Comparison of ENCODE assay signal across 10 cellular contexts in genomic region chr1:89941110-89941770, GRCh38. TPM values are rescaled to one million over a fixed set of nuclear protein-coding genes. Genes with fewer than 3 reads are reported as not detected.
DNase-seq lines count a peak whose midpoint lies in the region; ATAC-seq and TF ChIP-seq lines count a peak whose summit lies in the region.
"Had no signal": no experiment of that assay in that cellular context is flagged by ENCODE, and none has a peak within 500 bp of the region (broad histone marks: within the 10 kb centered on the region; RNA-seq: fewer than 3 reads in every experiment).

No MANE protein-coding gene starts in this region.

- H3K27me3 Mint-ChIP-seq in activated T-cell treated with anti-CD3 and anti-CD28 coated beads, Interleukin-2, amount 50 U/mL, for 72 hours (ENCODE audit: low read depth), result no peaks in the 10 kb centered on the region
- H3K27me3 Mint-ChIP-seq in activated naive CD8-positive, alpha-beta T cell treated with anti-CD3 and anti-CD28 coated beads, Interleukin-2, amount 10 ng/mL, durations not matched to agents 7 days and 5 days, result no peaks in the 10 kb centered on the region
- no peaks in the 10 kb centered on the region for H3K27me3 Mint-ChIP-seq in mesothelial cell of epicardium (ENCODE audit: low read depth)

- no peaks in the 10 kb centered on the region for H3K27me3 ChIP-seq in aorta (ENCODE audit: control insufficient read depth in 1 of 2, insufficient read depth in 2 of 2, low read length in 1 of 2)

- no peak for DNase-seq in activated T-cell treated with anti-CD3 and anti-CD28 coated beads, Interleukin-2, amount 50 U/mL, for 72 hours
- DNase-seq in activated T-cell treated with anti-CD3 and anti-CD28 coated beads for 4 hours (no peak), Kasumi-1 (lab: John Stamatoyannopoulos, UW) (peak; percentile 17 to 20), aorta (no peak), head of caudate nucleus (no peak), KG1 (lab: John Stamatoyannopoulos, UW) (no peak), mesothelial cell of epicardium (ENCODE audit: low spot score in 2 of 2, unreplicated experiment in 2 of 2) (no peak)
- DNase-seq in activated naive CD8-positive, alpha-beta T cell treated with anti-CD3 and anti-CD28 coated beads, Interleukin-2, amount 10 ng/mL, durations not matched to agents 7 days and 5 days, result no peak
- DNase-seq: GOT3, left cardiac atrium had no signal

- H3K4me1 Mint-ChIP-seq in activated T-cell treated with anti-CD3 and anti-CD28 coated beads, Interleukin-2, amount 50 U/mL, for 72 hours (ENCODE audit: low read depth), result peaks cover 4% of the 10 kb centered on the region
- H3K4me1 Mint-ChIP-seq in activated naive CD8-positive, alpha-beta T cell treated with anti-CD3 and anti-CD28 coated beads, Interleukin-2, amount 10 ng/mL, durations not matched to agents 7 days and 5 days, result no peaks in the 10 kb centered on the region
- peaks cover 17% of the 10 kb centered on the region for H3K4me1 Mint-ChIP-seq in mesothelial cell of epicardium

- no peak overlapping the region for H3K27ac ChIP-seq in aorta (ENCODE audit: low read depth in 1 of 2, low read length in 2 of 2)

- POLR2A ChIA-PET in activated naive CD8-positive, alpha-beta T cell treated with anti-CD3 and anti-CD28 coated beads, Interleukin-2, amount 10 ng/mL, durations not matched to agents 7 days and 5 days (lab: Charles Lee), result interaction anchor here (0.5 kb wide), 1 partner anchor 957 kb away, joined by 4 read pairs; no protein-coding TSS in a partner anchor

- H3K9me3 ChIP-seq in aorta (ENCODE audit: control insufficient read depth, low read length), result no peaks in the 10 kb centered on the region

- H3K4me3 Mint-ChIP-seq in activated T-cell treated with anti-CD3 and anti-CD28 coated beads, Interleukin-2, amount 50 U/mL, for 72 hours, result no peak overlapping the region
- no peak overlapping the region for H3K4me3 Mint-ChIP-seq in activated naive CD8-positive, alpha-beta T cell treated with anti-CD3 and anti-CD28 coated beads, Interleukin-2, amount 10 ng/mL, durations not matched to agents 7 days and 5 days
- no peak overlapping the region for H3K4me3 Mint-ChIP-seq in mesothelial cell of epicardium

- intact Hi-C loops in aorta (cut with DNase I) (no loop called here), head of caudate nucleus (cut with DNase I) (no loop called here)

- H3K4me3 ChIP-seq in aorta (ENCODE audit: low read length in 2 of 2), result no peak overlapping the region

- no peaks in the 10 kb centered on the region for H3K36me3 ChIP-seq in aorta (ENCODE audit: control insufficient read depth in 1 of 2, insufficient read depth in 2 of 2, low read length in 1 of 2)

- no peak for TF ChIP-seq CTCF in mesothelial cell of epicardium (IDR thresholded peaks at IDR 0.05; ENCODE audit: unreplicated experiment)

- 92 to 94% methylated on average over 6 of the region's 6 CpGs for WGBS in aorta, 2 donors

- peak; percentile 26 to 34 for ATAC-seq in activated T-cell treated with anti-CD3 and anti-CD28 coated beads, Interleukin-2, amount 50 U/mL, for 72 hours (replicated peaks in 1 of 2)
- peak; percentile 36 for ATAC-seq in activated naive CD8-positive, alpha-beta T cell treated with anti-CD3 and anti-CD28 coated beads, Interleukin-2, amount 10 ng/mL, durations not matched to agents 7 days and 5 days (ENCODE audit: low read depth)
- ATAC-seq in aorta (ENCODE audit: low FRiP score), result peak; percentile 19
- ATAC-seq: left cardiac atrium had no signal

- no peaks in the 10 kb centered on the region for H3K9me3 Mint-ChIP-seq in activated T-cell treated with anti-CD3 and anti-CD28 coated beads, Interleukin-2, amount 50 U/mL, for 72 hours
- no peaks in the 10 kb centered on the region for H3K9me3 Mint-ChIP-seq in activated naive CD8-positive, alpha-beta T cell treated with anti-CD3 and anti-CD28 coated beads, Interleukin-2, amount 10 ng/mL, durations not matched to agents 7 days and 5 days
- H3K9me3 Mint-ChIP-seq in mesothelial cell of epicardium, result no peaks in the 10 kb centered on the region

- H3K36me3 Mint-ChIP-seq in activated T-cell treated with anti-CD3 and anti-CD28 coated beads, Interleukin-2, amount 50 U/mL, for 72 hours (ENCODE audit: insufficient read depth in 2 of 2), result no peaks in the 10 kb centered on the region
- H3K36me3 Mint-ChIP-seq in activated naive CD8-positive, alpha-beta T cell treated with anti-CD3 and anti-CD28 coated beads, Interleukin-2, amount 10 ng/mL, durations not matched to agents 7 days and 5 days, result peaks cover 4% of the 10 kb centered on the region
- H3K36me3 Mint-ChIP-seq in mesothelial cell of epicardium, result no peaks in the 10 kb centered on the region

- no peaks in the 10 kb centered on the region for H3K4me1 ChIP-seq in aorta (ENCODE audit: control insufficient read depth in 1 of 2, insufficient read depth in 2 of 2, low read length in 2 of 2)

- H3K27ac Mint-ChIP-seq in activated T-cell treated with anti-CD3 and anti-CD28 coated beads, Interleukin-2, amount 50 U/mL, for 72 hours, result no peak overlapping the region
- no peak overlapping the region for H3K27ac Mint-ChIP-seq in activated naive CD8-positive, alpha-beta T cell treated with anti-CD3 and anti-CD28 coated beads, Interleukin-2, amount 10 ng/mL, durations not matched to agents 7 days and 5 days
- no peak overlapping the region for H3K27ac Mint-ChIP-seq in mesothelial cell of epicardium

RNA-seq across cellular contexts. Expression of gene ZNF326, which starts 53.7 kb away (rescaled TPM):
- total RNA-seq in activated T-cell treated with anti-CD3 and anti-CD28 coated beads, Interleukin-2, amount 50 U/mL, for 72 hours, result 10 to 100 TPM; 16.4 to 20.3 TPM
- total RNA-seq in activated naive CD8-positive, alpha-beta T cell treated with anti-CD3 and anti-CD28 coated beads, Interleukin-2, amount 10 ng/mL, durations not matched to agents 7 days and 5 days, result 10 to 100 TPM; 18.1 to 18.2 TPM
- total RNA-seq in aorta (10 to 100 TPM; 20.6 to 22.6 TPM), mesothelial cell of epicardium (50.9 to 57.3 TPM (median 56.0 TPM) in 3 replicates)
- polyA plus RNA-seq in aorta, result 10 to 100 TPM; 11.9 to 18.9 TPM

Comparison
In these comparisons a context has a peak if more than half of its experiments do, and no peak if none do; other contexts are left out.
1. DNase-seq: peak in Kasumi-1 (2 of 2); none in activated T-cell treated with anti-CD3 and anti-CD28 coated beads, Interleukin-2, amount 50 U/mL, for 72 hours (0 of 2), activated T-cell treated with anti-CD3 and anti-CD28 coated beads for 4 hours (single experiment), activated naive CD8-positive, alpha-beta T cell treated with anti-CD3 and anti-CD28 coated beads, Interleukin-2, amount 10 ng/mL, durations not matched to agents 7 days and 5 days (single experiment), aorta (0 of 2), head of caudate nucleus (0 of 42), KG1 (single experiment) and mesothelial cell of epicardium (0 of 2).
2. Peak in every context shown above with its lines, with median percentiles within 50 percentile points of each other: ATAC-seq.